Comparison of ENCODE assay signal across 28 cellular contexts in genomic region chr7:1380821-1381580, GRCh38.
"Had no signal": no experiment of that assay in that cellular context is flagged by ENCODE, and none has a peak within 500 bp of the region (broad histone marks: within the 10 kb centered on the region; RNA-seq: fewer than 3 reads in every experiment).

No MANE protein-coding gene starts in this region.

- ATAC-seq: natural killer cell; right lobe of liver; stimulated activated memory B cell treated with anti-CD40 and anti-IgM and Interleukin-4, amounts not matched to agents 10 μg/mL and 1 μg/mL and 100 μg/mL, for 72 hours; stimulated activated naive CD8-positive, alpha-beta T cell treated with anti-CD3 and anti-CD28 coated beads, Interleukin-15, amount 100 ng/mL, for 72 hours had no signal

- H3K9me3 Mint-ChIP-seq: immature natural killer cell; mesothelial cell of epicardium; nephron progenitor cell; neural progenitor cell; stimulated activated naive CD8-positive, alpha-beta T cell treated with anti-CD3 and anti-CD28 coated beads, Interleukin-15, amount 100 ng/mL, for 72 hours; type B pancreatic cell had no signal

- H3K27ac Mint-ChIP-seq: immature natural killer cell; mesothelial cell of epicardium; natural killer cell; nephron progenitor cell; neural progenitor cell; progenitor cell of endocrine pancreas; stimulated activated memory B cell treated with anti-CD40 and anti-IgM and Interleukin-4, amounts not matched to agents 10 μg/mL and 1 μg/mL and 100 μg/mL, for 72 hours; stimulated activated naive CD8-positive, alpha-beta T cell treated with anti-CD3 and anti-CD28 coated beads, Interleukin-15, amount 100 ng/mL, for 72 hours; type B pancreatic cell had no signal

- H3K27ac ChIP-seq: left ventricle myocardium inferior, neural progenitor cell, neutrophil, ovary, right atrium auricular region, right lobe of liver, tibial nerve, uterus had no signal

- H3K27me3 ChIP-seq: ovary, right atrium auricular region, right lobe of liver had no signal

- H3K36me3 ChIP-seq: left ventricle myocardium inferior, neural progenitor cell, neutrophil, ovary, right atrium auricular region, right lobe of liver, tibial nerve, uterus had no signal

- H3K4me3 ChIP-seq: left ventricle myocardium inferior, lung, neural progenitor cell, ovary, right atrium auricular region, right lobe of liver, smooth muscle cell, tibial nerve, uterus had no signal

- DNase-seq: immature natural killer cell; kidney; left ventricle myocardium inferior; mesendoderm; naive B cell; natural killer cell; nephron progenitor cell; occipital lobe; ovary; right lobe of liver; stimulated activated CD4-positive, alpha-beta T cell treated with anti-CD3 and anti-CD28 coated beads, Interleukin-1b, Interleukin-23, amount 100 ng/mL, for 48 hours; stimulated activated CD4-positive, alpha-beta T cell treated with anti-CD3 and anti-CD28 coated beads, Interleukin-2, amount 100 ng/mL, for 48 hours; stimulated activated CD4-positive, alpha-beta T cell treated with anti-CD3 and anti-CD28 coated beads, Interleukin-4, amount 100 ng/mL, for 4 hours; stimulated activated CD8-positive, alpha-beta memory T cell treated with anti-CD3 and anti-CD28 coated beads, Interleukin-4, amount 100 ng/mL, for 48 hours; stimulated activated naive CD4-positive, alpha-beta T cell treated with Interleukin-2 at 50 U/mL for 16 hours; stimulated activated naive CD8-positive, alpha-beta T cell treated with anti-CD3 and anti-CD28 coated beads, Interleukin-15, amount 100 ng/mL, for 72 hours; substantia nigra; uterus had no signal

- H3K4me1 ChIP-seq: left ventricle myocardium inferior, neural progenitor cell, right atrium auricular region, right lobe of liver, tibial nerve, uterus had no signal

- H3K36me3 Mint-ChIP-seq: mesothelial cell of epicardium, natural killer cell, neural progenitor cell, type B pancreatic cell had no signal

- H3K9me3 ChIP-seq: left ventricle myocardium inferior, neutrophil, ovary, right atrium auricular region, right lobe of liver, uterus had no signal

- H3K4me1 Mint-ChIP-seq: mesothelial cell of epicardium; natural killer cell; stimulated activated memory B cell treated with anti-CD40 and anti-IgM and Interleukin-4, amounts not matched to agents 10 μg/mL and 1 μg/mL and 100 μg/mL, for 72 hours; stimulated activated naive CD8-positive, alpha-beta T cell treated with anti-CD3 and anti-CD28 coated beads, Interleukin-15, amount 100 ng/mL, for 72 hours had no signal

- H3K4me3 Mint-ChIP-seq: immature natural killer cell; mesothelial cell of epicardium; naive B cell; natural killer cell; nephron progenitor cell; neural progenitor cell; stimulated activated memory B cell treated with anti-CD40 and anti-IgM and Interleukin-4, amounts not matched to agents 10 μg/mL and 1 μg/mL and 100 μg/mL, for 72 hours; stimulated activated naive CD8-positive, alpha-beta T cell treated with anti-CD3 and anti-CD28 coated beads, Interleukin-15, amount 100 ng/mL, for 72 hours; type B pancreatic cell had no signal
